Comparison of ENCODE assay signal across 2 cellular contexts in genomic region chr9:137157618-137158502, GRCh38.
TF ChIP-seq lines count a peak whose summit lies in the region.

No MANE protein-coding gene starts in this region.

TF ChIP-seq in A549, 52 proteins besides CTCF, POLR2A, EP300 and RAD21:
- no peak for TF ChIP-seq HEYL (CRISPR knock-in tag; IDR thresholded peaks at IDR 0.05)
- no peak for TF ChIP-seq KDM5A (IDR thresholded peaks at IDR 0.05)
- peak; percentile 65 for TF ChIP-seq USF2 (IDR thresholded peaks at IDR 0.05)
- no peak for TF ChIP-seq HES2 (IDR thresholded peaks at IDR 0.05)

TF ChIP-seq in IMR-90, 13 proteins besides CTCF, POLR2A, EP300 and RAD21:
- no peak for TF ChIP-seq BHLHE40 (IDR thresholded peaks at IDR 0.05; ENCODE audit: low read depth, low read length)
- TF ChIP-seq ELK1 (IDR thresholded peaks at IDR 0.05; ENCODE audit: borderline replicate concordance, low read depth, low read length) = no peak
